In genomic region chr4:8198906-8199593, GRCh38 we compare ENCODE assay signal across 8 cellular contexts. TPM values are rescaled to one million over a fixed set of nuclear protein-coding genes. Genes with fewer than 3 reads are reported as not detected.
DNase-seq lines count a peak whose midpoint lies in the region; ATAC-seq and TF ChIP-seq lines count a peak whose summit lies in the region.

Gene SH3TC1, plus strand, starts transcription at chr4:8199290. Its CDS starts 5,905 bp downstream, at chr4:8205195.

- H3K4me1 ChIP-seq in adipocyte (ENCODE audit: control insufficient read depth, insufficient read depth, low read length), result peaks cover 29% of the 10 kb centered on the region
- H3K4me1 ChIP-seq in psoas muscle, result peaks cover 5% of the 10 kb centered on the region
- H3K4me1 ChIP-seq in vagina, result peaks cover 52% of the 10 kb centered on the region

- peak in 1 of 2 donors; percentile 47 for TF ChIP-seq POLR2A in vagina (IDR thresholded peaks at IDR 0.05)

- no peaks in the 10 kb centered on the region for H3K9me3 ChIP-seq in adipocyte (ENCODE audit: control insufficient read depth, low read length)
- no peaks in the 10 kb centered on the region for H3K9me3 ChIP-seq in psoas muscle
- H3K9me3 ChIP-seq in vagina, result no peaks in the 10 kb centered on the region

- H3K27ac ChIP-seq in psoas muscle (peak within 1 kb of the TSS; percentile 65), vagina (peak within 1 kb of the TSS; percentile 71)

- ATAC-seq in GM19452 (IDR thresholded peaks at IDR 0.05; ENCODE audit: unreplicated experiment) (peak; percentile 87), HG03565 (IDR thresholded peaks at IDR 0.05; ENCODE audit: unreplicated experiment) (peak; percentile 79), SK-N-SH treated with all-trans-retinoic acid at 6 μM for 48 hours (peak; percentile 99), psoas muscle (peak; percentile 78 to 83 (median 80))

- DNase-seq in CMK (ENCODE audit: low read depth), result peak; percentile 84
- peak; percentile 85 for DNase-seq in adipocyte (ENCODE audit: low read depth)
- DNase-seq in cardiac septum (ENCODE audit: low spot score), result peak; percentile 96
- peak; percentile 88 to 90 for DNase-seq in psoas muscle
- DNase-seq in vagina (ENCODE audit: extremely low spot score in 2 of 2), result no peak

- peak within 1 kb of the TSS; percentile 72 for H3K9ac ChIP-seq in adipocyte (ENCODE audit: low read length)

- intact Hi-C loops in cardiac septum (cut with DNase I), result no loop called here
- intact Hi-C loops in psoas muscle (cut with DNase I), result no loop called here
- intact Hi-C loops in vagina (cut with DNase I), result no loop called here

- 18 to 26% (median 21%) methylated on average over 31 to 32 of the region's 32 CpGs for WGBS in psoas muscle, 3 donors

- no peaks in the 10 kb centered on the region for H3K36me3 ChIP-seq in adipocyte (ENCODE audit: control insufficient read depth, insufficient read depth, low read length, severe bottlenecking)
- no peaks in the 10 kb centered on the region for H3K36me3 ChIP-seq in psoas muscle (ENCODE audit: insufficient read depth in 1 of 2, low read depth in 1 of 2)
- no peaks in the 10 kb centered on the region for H3K36me3 ChIP-seq in vagina

- peaks cover 21% of the 10 kb centered on the region for H3K27me3 ChIP-seq in adipocyte (replicated peaks; ENCODE audit: control insufficient read depth, insufficient read depth, low read length)
- H3K27me3 ChIP-seq in psoas muscle (ENCODE audit: insufficient read depth in 3 of 3, low read length in 2 of 3), result no peaks in the 10 kb centered on the region
- no peaks in the 10 kb centered on the region for H3K27me3 ChIP-seq in vagina

- TF ChIP-seq CTCF in psoas muscle (IDR thresholded peaks at IDR 0.05) (no peak), vagina (IDR thresholded peaks at IDR 0.05) (no peak)

- H3K4me3 ChIP-seq in adipocyte (ENCODE audit: low read length), result peak within 1 kb of the TSS; percentile 72
- peak within 1 kb of the TSS; percentile 63 for H3K4me3 ChIP-seq in psoas muscle
- peak within 1 kb of the TSS; percentile 34 to 40 for H3K4me3 ChIP-seq in vagina

TF ChIP-seq in SK-N-SH treated with all-trans-retinoic acid at 6 μM for 48 hours, 23 proteins besides CTCF, POLR2A, EP300 and RAD21:
- TF ChIP-seq TCF4 (CRISPR knock-in tag; IDR thresholded peaks at IDR 0.05; ENCODE audit: borderline replicate concordance) (peak; percentile 73; the same call in 1 of the 2 replicates), TSHZ2 (CRISPR knock-in tag; IDR thresholded peaks at IDR 0.05) (0 out of 2 replicates have a peak, but pooled peaks have one; percentile 51), BACH2 (CRISPR knock-in tag; IDR thresholded peaks at IDR 0.05; ENCODE audit: borderline replicate concordance) (no peak), PPARA (CRISPR knock-in tag; IDR thresholded peaks at IDR 0.05; ENCODE audit: borderline replicate concordance) (no peak), CSDC2 (CRISPR knock-in tag; IDR thresholded peaks at IDR 0.05) (no peak), ESRRG (CRISPR knock-in tag; IDR thresholded peaks at IDR 0.05) (no peak)

RNA-seq across cellular contexts. Expression of gene SH3TC1, which starts in this region (rescaled TPM):
- total RNA-seq in cardiac septum, result 16.5 TPM
- 1 to 10 TPM; 4.6 to 7.9 (median 4.9) TPM for total RNA-seq in psoas muscle
- polyA plus RNA-seq in psoas muscle, result 1 to 10 TPM; 1.9 to 5.0 (median 4.0) TPM
- 50.6 TPM for total RNA-seq in vagina

Comparison
In these comparisons a context has a peak if more than half of its experiments do, and no peak if none do; other contexts are left out.
1. DNase-seq: peak in CMK (single experiment), adipocyte (single experiment), cardiac septum (single experiment) and psoas muscle (2 of 2); none in vagina (0 of 2).
2. Peak in every context shown above with its lines, with median percentiles within 50 percentile points of each other: ATAC-seq and H3K4me3 ChIP-seq.